1 cellular context compared by ENCODE assay signal in the genomic region with DNA sequence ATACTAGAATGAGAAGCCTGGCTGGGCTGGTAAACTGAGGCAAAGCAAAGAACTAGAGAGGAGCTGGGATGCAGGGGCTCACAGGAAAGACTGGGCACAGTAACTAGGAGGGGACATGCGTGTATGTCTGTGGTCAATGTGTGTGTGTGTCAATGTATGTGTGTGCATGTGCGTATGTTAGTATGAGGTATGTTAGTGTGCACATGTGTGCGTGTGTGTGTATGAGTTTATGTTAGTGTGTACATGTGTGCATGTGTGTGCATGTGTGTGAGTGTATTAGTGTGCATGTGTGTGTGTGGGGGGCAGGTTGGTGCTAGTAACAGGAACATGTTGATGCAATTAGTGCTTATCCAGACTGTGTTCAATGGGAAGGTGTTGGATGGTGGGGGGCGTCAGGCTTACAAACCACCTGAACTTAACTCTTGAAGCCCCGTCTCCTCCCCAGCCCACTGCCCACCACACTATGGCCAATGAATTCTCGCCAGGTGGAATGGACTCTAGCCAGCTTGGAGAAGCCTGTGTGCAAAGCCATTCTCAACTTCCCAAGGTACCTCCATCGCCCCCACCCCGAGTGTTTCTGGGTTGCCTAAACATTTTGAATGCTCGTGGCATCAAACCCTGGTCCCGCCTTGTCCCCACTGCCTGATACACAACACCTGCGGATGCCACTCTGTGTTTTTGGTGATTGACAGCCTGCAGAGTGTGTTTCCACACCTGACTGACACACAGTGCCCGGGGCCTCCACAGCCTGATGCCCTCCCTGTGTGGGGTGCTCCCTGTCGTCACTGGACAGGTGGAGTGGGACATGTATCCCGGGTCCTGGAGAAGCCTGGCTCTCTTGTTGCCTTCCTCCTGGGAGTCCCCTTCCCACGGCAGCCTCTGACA.
A peak's percentile ranks its signal among the peaks of the same experiment; 100 is the strongest.
TF ChIP-seq lines count a peak whose summit lies in the region.

No MANE protein-coding gene starts in this region.

TF ChIP-seq in HepG2, 621 proteins besides CTCF, POLR2A, EP300 and RAD21:
- TF ChIP-seq MNT (IDR thresholded peaks at IDR 0.05), result peak; percentile 92
- TF ChIP-seq, protein P1, sequence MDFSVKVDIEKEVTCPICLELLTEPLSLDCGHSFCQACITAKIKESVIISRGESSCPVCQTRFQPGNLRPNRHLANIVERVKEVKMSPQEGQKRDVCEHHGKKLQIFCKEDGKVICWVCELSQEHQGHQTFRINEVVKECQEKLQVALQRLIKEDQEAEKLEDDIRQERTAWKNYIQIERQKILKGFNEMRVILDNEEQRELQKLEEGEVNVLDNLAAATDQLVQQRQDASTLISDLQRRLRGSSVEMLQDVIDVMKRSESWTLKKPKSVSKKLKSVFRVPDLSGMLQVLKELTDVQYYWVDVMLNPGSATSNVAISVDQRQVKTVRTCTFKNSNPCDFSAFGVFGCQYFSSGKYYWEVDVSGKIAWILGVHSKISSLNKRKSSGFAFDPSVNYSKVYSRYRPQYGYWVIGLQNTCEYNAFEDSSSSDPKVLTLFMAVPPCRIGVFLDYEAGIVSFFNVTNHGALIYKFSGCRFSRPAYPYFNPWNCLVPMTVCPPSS (IDR thresholded peaks at IDR 0.05), result 0 out of 2 replicates have a peak, but pooled peaks have one; percentile 47
- TF ChIP-seq CCAR2 (optimal IDR thresholded peaks at IDR 0.05; ENCODE audit: low read depth, low read length), result no peak
- no peak for TF ChIP-seq ZNF619 (CRISPR knock-in tag; IDR thresholded peaks at IDR 0.05)
- no peak for TF ChIP-seq NR2F1 (CRISPR knock-in tag; IDR thresholded peaks at IDR 0.05)
- TF ChIP-seq ZNF207 (IDR thresholded peaks at IDR 0.05; ENCODE audit: borderline replicate concordance), result peak; percentile 60; the same call in 1 of the 2 replicates
- 0 out of 2 replicates have a peak, but pooled peaks have one; percentile 26 for TF ChIP-seq NONO (IDR thresholded peaks at IDR 0.05)
- no peak for TF ChIP-seq NONO (CRISPR knock-in tag; conservative IDR thresholded peaks at IDR 0.05)
- TF ChIP-seq ARNT (IDR thresholded peaks at IDR 0.05), result 0 out of 2 replicates have a peak, but pooled peaks have one; percentile 23
- TF ChIP-seq KLF13 (CRISPR knock-in tag; IDR thresholded peaks at IDR 0.05), result no peak
- no peak for TF ChIP-seq ZNF790 (CRISPR knock-in tag; IDR thresholded peaks at IDR 0.05; ENCODE audit: borderline replicate concordance)
